ENCODE assay signal across 8 cellular contexts in the genomic region with DNA sequence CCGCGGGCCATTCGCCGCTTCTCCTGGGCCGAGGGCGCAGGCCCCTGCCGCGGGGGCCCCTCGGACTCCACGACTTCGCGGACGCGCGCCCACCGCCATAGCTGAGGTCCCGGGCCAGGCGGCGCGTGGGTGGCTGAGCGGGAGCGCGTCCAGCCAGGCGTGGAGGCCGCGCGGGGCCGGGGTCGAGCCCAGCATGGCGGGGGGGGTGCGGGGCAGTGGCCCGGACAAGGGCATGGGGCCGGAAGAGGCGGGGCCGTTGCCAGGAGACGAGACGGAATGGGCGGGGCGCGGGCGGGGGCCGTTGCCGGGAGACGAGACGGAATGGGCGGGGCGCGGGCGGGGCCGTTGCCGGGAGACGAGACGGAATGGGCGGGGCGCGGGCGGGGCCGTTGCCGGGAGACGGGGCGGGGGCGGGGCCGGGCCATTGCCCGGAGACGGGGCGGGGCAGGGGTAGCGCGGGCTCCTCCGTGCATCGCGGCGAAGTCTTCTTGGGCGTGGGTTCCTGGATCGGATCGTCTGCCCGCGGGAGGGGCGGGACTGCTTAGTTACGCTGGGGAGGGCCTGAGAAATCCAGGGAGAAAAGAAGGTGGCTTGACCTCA. TPM values are rescaled to one million over a fixed set of nuclear protein-coding genes. Genes with fewer than 3 reads are reported as not detected.
DNase-seq lines count a peak whose midpoint lies in the region; ATAC-seq and TF ChIP-seq lines count a peak whose summit lies in the region.

No MANE protein-coding gene starts in this region.

- peak overlapping the region; percentile 47 for H3K27ac Mint-ChIP-seq in activated CD8-positive, alpha-beta memory T cell treated with anti-CD3 and anti-CD28 coated beads, Interleukin-2, amount 10 ng/mL, durations not matched to agents 7 days and 5 days
- H3K27ac Mint-ChIP-seq in effector memory CD8-positive, alpha-beta T cell = peak overlapping the region; percentile 86 to 93

- no peaks in the 10 kb centered on the region for H3K4me1 ChIP-seq in mesendoderm (ENCODE audit: control insufficient read depth, low read depth, low read length)

- no peaks in the 10 kb centered on the region for H3K9me3 Mint-ChIP-seq in activated CD8-positive, alpha-beta memory T cell treated with anti-CD3 and anti-CD28 coated beads, Interleukin-2, amount 10 ng/mL, durations not matched to agents 7 days and 5 days (ENCODE audit: low read depth)
- H3K9me3 Mint-ChIP-seq in effector memory CD8-positive, alpha-beta T cell = no peaks in the 10 kb centered on the region

- peak overlapping the region; percentile 28 for H3K4me3 ChIP-seq in mesendoderm (ENCODE audit: low read length)

- no peak overlapping the region for H2BK120ac ChIP-seq in mesendoderm (ENCODE audit: low read depth, low read length)

- ATAC-seq in GM18907 (IDR thresholded peaks at IDR 0.05; ENCODE audit: unreplicated experiment) (peak; percentile 41), HG03103 (IDR thresholded peaks at IDR 0.05; ENCODE audit: low read depth, unreplicated experiment) (peak; percentile 44)
- ATAC-seq in activated CD8-positive, alpha-beta memory T cell treated with anti-CD3 and anti-CD28 coated beads, Interleukin-2, amount 10 ng/mL, durations not matched to agents 7 days and 5 days = peak; percentile 54
- ATAC-seq in effector memory CD8-positive, alpha-beta T cell (replicated peaks) = peak; percentile 51

- H3K4ac ChIP-seq in mesendoderm (ENCODE audit: low read depth, low read length) = peak overlapping the region; percentile 66

- DNase-seq in AG09319 (ENCODE audit: extremely low read depth, low read depth) (peak; percentile 19), mesendoderm (peak; percentile 56)
- peak; percentile 50 for DNase-seq in NK-92 treated with Interleukin-12 subunit alpha and Interleukin-12 subunit beta, amount 100 ng/mL, for 24 hours (lab: John Stamatoyannopoulos, UW)
- peak; percentile 90 for DNase-seq in activated CD8-positive, alpha-beta memory T cell treated with anti-CD3 and anti-CD28 coated beads, Interleukin-2, amount 10 ng/mL, durations not matched to agents 7 days and 5 days
- DNase-seq in effector memory CD8-positive, alpha-beta T cell = peak; percentile 67 to 71 (median 70)
- DNase-seq in stimulated activated CD8-positive, alpha-beta memory T cell treated with anti-CD3 and anti-CD28 coated beads, Interleukin-15, amount 100 ng/mL, for 4 hours (ENCODE audit: low read depth in 2 of 2) = peak; percentile 65

- no peak overlapping the region for H2BK15ac ChIP-seq in mesendoderm (replicated peaks; ENCODE audit: low read depth)

- no peak overlapping the region for H3K27ac ChIP-seq in mesendoderm (ENCODE audit: low read depth, low read length)

- no CpG with 5 or more reads among the region's 79 CpGs for WGBS in mesendoderm (ENCODE audit: extremely low coverage, insufficient coverage, low lambda C conversion rate)

- CTCF ChIA-PET in activated CD8-positive, alpha-beta memory T cell treated with anti-CD3 and anti-CD28 coated beads, Interleukin-2, amount 10 ng/mL, durations not matched to agents 7 days and 5 days (lab: Charles Lee) = interaction anchor here (0.8 to 1.6 kb wide), 5 partner anchors 10 to 68 kb away, joined by 3 to 7 read pairs (median 4); no protein-coding TSS in a partner anchor

- H3K23ac ChIP-seq in mesendoderm (ENCODE audit: low read length) = no peak overlapping the region

- H3K9ac ChIP-seq in mesendoderm (ENCODE audit: low read length) = peak overlapping the region; percentile 71

- H4K8ac ChIP-seq in mesendoderm (ENCODE audit: low read depth, low read length) = no peak overlapping the region

- no peak overlapping the region for H4K5ac ChIP-seq in mesendoderm (ENCODE audit: low read length)

- peaks cover 75% of the 10 kb centered on the region for H3K4me1 Mint-ChIP-seq in activated CD8-positive, alpha-beta memory T cell treated with anti-CD3 and anti-CD28 coated beads, Interleukin-2, amount 10 ng/mL, durations not matched to agents 7 days and 5 days
- peaks cover 57 to 67% of the 10 kb centered on the region in 2 donors for H3K4me1 Mint-ChIP-seq in effector memory CD8-positive, alpha-beta T cell (ENCODE audit: low read depth in 2 of 2)

- H3K27me3 Mint-ChIP-seq in activated CD8-positive, alpha-beta memory T cell treated with anti-CD3 and anti-CD28 coated beads, Interleukin-2, amount 10 ng/mL, durations not matched to agents 7 days and 5 days = no peaks in the 10 kb centered on the region
- no peaks in the 10 kb centered on the region for H3K27me3 Mint-ChIP-seq in effector memory CD8-positive, alpha-beta T cell

- H2BK5ac ChIP-seq in mesendoderm (ENCODE audit: low read length) = no peak overlapping the region

- H3K4me2 ChIP-seq in mesendoderm (ENCODE audit: low read length) = peak overlapping the region; percentile 40

- H3K56ac ChIP-seq in mesendoderm (ENCODE audit: low read length) = peak overlapping the region; percentile 84

- no peaks in the 10 kb centered on the region for H3K36me3 ChIP-seq in mesendoderm (ENCODE audit: control insufficient read depth, insufficient read depth, low read length)

- peak overlapping the region; percentile 93 for H3K18ac ChIP-seq in mesendoderm (ENCODE audit: low read length)

- no peak for TF ChIP-seq CTCF in AG09319 (IDR thresholded peaks at IDR 0.05; ENCODE audit: low read depth, low read length)

- H3K27me3 ChIP-seq in mesendoderm (ENCODE audit: insufficient read depth, low read length, poor library complexity) = no peaks in the 10 kb centered on the region

- no peak overlapping the region for H2AK5ac ChIP-seq in mesendoderm (ENCODE audit: low read length)

- H3K36me3 Mint-ChIP-seq in activated CD8-positive, alpha-beta memory T cell treated with anti-CD3 and anti-CD28 coated beads, Interleukin-2, amount 10 ng/mL, durations not matched to agents 7 days and 5 days = peaks cover 7% of the 10 kb centered on the region
- peaks cover 48% of the 10 kb centered on the region for H3K36me3 Mint-ChIP-seq in effector memory CD8-positive, alpha-beta T cell (ENCODE audit: insufficient read depth)

- H3K79me2 ChIP-seq in mesendoderm (ENCODE audit: control insufficient read depth, insufficient read depth, low read length) = no peaks in the 10 kb centered on the region

- H3K79me1 ChIP-seq in mesendoderm (ENCODE audit: low read length) = no peaks in the 10 kb centered on the region

- H3K4me3 Mint-ChIP-seq in activated CD8-positive, alpha-beta memory T cell treated with anti-CD3 and anti-CD28 coated beads, Interleukin-2, amount 10 ng/mL, durations not matched to agents 7 days and 5 days = peak overlapping the region; percentile 65
- H3K4me3 Mint-ChIP-seq in effector memory CD8-positive, alpha-beta T cell = peak overlapping the region; percentile 77

RNA-seq across cellular contexts. Expression of gene ADAM8, which starts 14.8 kb away (rescaled TPM):
- total RNA-seq in activated CD8-positive, alpha-beta memory T cell treated with anti-CD3 and anti-CD28 coated beads, Interleukin-2, amount 10 ng/mL, durations not matched to agents 7 days and 5 days = 100 to 1,000 TPM; 142 to 173 TPM
- 0.27 TPM for polyA plus RNA-seq in mesendoderm (2013, experiment 1 of 2)
- polyA plus RNA-seq in mesendoderm (2013, experiment 2 of 2) = 0.28 TPM

RNA-seq across cellular contexts. Expression of gene VENTX, which starts 24.2 kb away (rescaled TPM):
- total RNA-seq in activated CD8-positive, alpha-beta memory T cell treated with anti-CD3 and anti-CD28 coated beads, Interleukin-2, amount 10 ng/mL, durations not matched to agents 7 days and 5 days = under 1 TPM in 1 of 2 experiments, not detected in 1; 0.12 TPM
- 2.1 TPM for polyA plus RNA-seq in mesendoderm (2013, experiment 1 of 2)
- 2.0 TPM for polyA plus RNA-seq in mesendoderm (2013, experiment 2 of 2)

RNA-seq across cellular contexts. Expression of gene UTF1, which starts 31.8 kb away (rescaled TPM):
- total RNA-seq in activated CD8-positive, alpha-beta memory T cell treated with anti-CD3 and anti-CD28 coated beads, Interleukin-2, amount 10 ng/mL, durations not matched to agents 7 days and 5 days = not detected
- 2.4 TPM for polyA plus RNA-seq in mesendoderm (2013, experiment 1 of 2)
- polyA plus RNA-seq in mesendoderm (2013, experiment 2 of 2) = 1.9 TPM

RNA-seq across cellular contexts. Expression of gene TUBGCP2, which starts 46.8 kb away (rescaled TPM):
- 10 to 100 TPM; 60.4 to 64.7 TPM for total RNA-seq in activated CD8-positive, alpha-beta memory T cell treated with anti-CD3 and anti-CD28 coated beads, Interleukin-2, amount 10 ng/mL, durations not matched to agents 7 days and 5 days
- 33.5 TPM for polyA plus RNA-seq in mesendoderm (2013, experiment 1 of 2)
- 31.8 TPM for polyA plus RNA-seq in mesendoderm (2013, experiment 2 of 2)

RNA-seq across cellular contexts. Expression of gene ZNF511, which starts 46.9 kb away (rescaled TPM):
- 10 to 100 TPM; 50.7 to 60.1 TPM for total RNA-seq in activated CD8-positive, alpha-beta memory T cell treated with anti-CD3 and anti-CD28 coated beads, Interleukin-2, amount 10 ng/mL, durations not matched to agents 7 days and 5 days
- polyA plus RNA-seq in mesendoderm (2013, experiment 1 of 2) = 29.7 TPM
- 31.2 TPM for polyA plus RNA-seq in mesendoderm (2013, experiment 2 of 2)

Comparison
In these comparisons a context has a peak if more than half of its experiments do, and no peak if none do; other contexts are left out.
1. DNase-seq: peak in every context shown above with its lines; median percentile 90 in activated CD8-positive, alpha-beta memory T cell treated with anti-CD3 and anti-CD28 coated beads, Interleukin-2, amount 10 ng/mL, durations not matched to agents 7 days and 5 days; 70 in effector memory CD8-positive, alpha-beta T cell; 65 in stimulated activated CD8-positive, alpha-beta memory T cell treated with anti-CD3 and anti-CD28 coated beads, Interleukin-15, amount 100 ng/mL, for 4 hours; 56 in mesendoderm; 50 in NK-92 treated with Interleukin-12 subunit alpha and Interleukin-12 subunit beta, amount 100 ng/mL, for 24 hours; 19 in AG09319.